ENCODE assay signal across 8 cellular contexts in genomic region chr19:2561895-2562294, GRCh38.
A peak's percentile ranks its signal among the peaks of the same experiment; 100 is the strongest.
DNase-seq lines count a peak whose midpoint lies in the region; ATAC-seq, FAIRE-seq and TF ChIP-seq lines count a peak whose summit lies in the region.

No MANE protein-coding gene starts in this region.

- peak overlapping the region in 2 of 4 donors; percentile 8 to 76 for H3K27ac ChIP-seq in Peyer's patch
- H3K27ac ChIP-seq in brain microvascular endothelial cell, result no peak overlapping the region

- peak overlapping the region; percentile 91 to 94 for H3K27ac Mint-ChIP-seq in activated naive CD4-positive, alpha-beta T cell treated with anti-CD3 and anti-CD28 coated beads, Interleukin-2, amount 50 U/mL, for 72 hours

- peak; percentile 81 for FAIRE-seq in GM12891 (lab: Jason Lieb, UNC)

- TF ChIP-seq POLR2A in GM12891 (IDR thresholded peaks at IDR 0.05; ENCODE audit: low read depth, low read length), result no peak; the same call in 1 of the 2 replicates
- no peak for TF ChIP-seq POLR2A in Peyer's patch (IDR thresholded peaks at IDR 0.05)

- peak overlapping the region; percentile 12 to 41 (median 18) for H3K4me3 ChIP-seq in Peyer's patch
- no peak overlapping the region for H3K4me3 ChIP-seq in brain microvascular endothelial cell (ENCODE audit: low read depth, low read length)

- ATAC-seq in GM21825 (IDR thresholded peaks at IDR 0.05; ENCODE audit: unreplicated experiment), result peak; percentile 72
- peak; percentile 93 to 96 for ATAC-seq in activated naive CD4-positive, alpha-beta T cell treated with anti-CD3 and anti-CD28 coated beads, Interleukin-2, amount 50 U/mL, for 72 hours

- no peaks in the 10 kb centered on the region for H3K36me3 Mint-ChIP-seq in activated naive CD4-positive, alpha-beta T cell treated with anti-CD3 and anti-CD28 coated beads, Interleukin-2, amount 50 U/mL, for 72 hours

- no peaks in the 10 kb centered on the region for H3K9me3 Mint-ChIP-seq in activated naive CD4-positive, alpha-beta T cell treated with anti-CD3 and anti-CD28 coated beads, Interleukin-2, amount 50 U/mL, for 72 hours

- H3K27me3 ChIP-seq in Peyer's patch (no peaks in the 10 kb centered on the region), brain microvascular endothelial cell (replicated peaks) (no peaks in the 10 kb centered on the region)

- in situ Hi-C loops in brain microvascular endothelial cell (cut with HindIII; ENCODE audit: low pct_ligation_motif_present, low sequenced_read_pairs), result no loop called here

- no peaks in the 10 kb centered on the region for H3K9me3 ChIP-seq in Peyer's patch

- TF ChIP-seq CTCF in Peyer's patch (IDR thresholded peaks at IDR 0.05) (no peak), brain microvascular endothelial cell (IDR thresholded peaks at IDR 0.05; ENCODE audit: low read depth, low read length, missing control alignments) (no peak)

- DNase-seq in GM12891 (ENCODE audit: insufficient read length, low spot score) (peak; percentile 72), Peyer's patch (peak in 2 of 3 donors; percentile 64 to 75), brain microvascular endothelial cell (no peak), NCI-H187 treated with DMSO at 0.1 percent for 48 hours (lab: John Stamatoyannopoulos, UW) (no peak), medulla oblongata (ENCODE audit: extremely low spot score) (no peak)
- peak; percentile 64 to 84 for DNase-seq in activated naive CD4-positive, alpha-beta T cell treated with anti-CD3 and anti-CD28 coated beads, Interleukin-2, amount 50 U/mL, for 72 hours (ENCODE audit: low spot score in 2 of 2)
- peak; percentile 76 for DNase-seq in stimulated activated CD4-positive, alpha-beta T cell treated with anti-CD3 and anti-CD28 coated beads, Interleukin-1b, Interleukin-23, amount 100 ng/mL, for 48 hours

- no peaks in the 10 kb centered on the region for H3K4me1 ChIP-seq in Peyer's patch

- H3K36me3 ChIP-seq in Peyer's patch (no peaks in the 10 kb centered on the region), brain microvascular endothelial cell (replicated peaks) (no peaks in the 10 kb centered on the region)

TF ChIP-seq in GM12891, 5 proteins besides CTCF, POLR2A, EP300 and RAD21:
- TF ChIP-seq PAX5 (IDR thresholded peaks at IDR 0.05; ENCODE audit: insufficient read depth, low read length, severe bottlenecking) (peak; percentile 18), POLR2AphosphoS5 (IDR thresholded peaks at IDR 0.05; ENCODE audit: low read depth, low read length) (no peak; the same call in 1 of the 2 replicates), POU2F2 (IDR thresholded peaks at IDR 0.05; ENCODE audit: low read depth, low read length) (no peak), SPI1 (IDR thresholded peaks at IDR 0.05; ENCODE audit: low read depth, low read length) (peak; percentile 39; the same call in 1 of the 2 replicates)

Comparison
In these comparisons a context has a peak if more than half of its experiments do, and no peak if none do; other contexts are left out.
1. DNase-seq: peak in GM12891 (single experiment), Peyer's patch (2 of 3), activated naive CD4-positive, alpha-beta T cell treated with anti-CD3 and anti-CD28 coated beads, Interleukin-2, amount 50 U/mL, for 72 hours (2 of 2) and stimulated activated CD4-positive, alpha-beta T cell treated with anti-CD3 and anti-CD28 coated beads, Interleukin-1b, Interleukin-23, amount 100 ng/mL, for 48 hours (single experiment); none in brain microvascular endothelial cell (single experiment), NCI-H187 treated with DMSO at 0.1 percent for 48 hours (single experiment) and medulla oblongata (single experiment).